Comparison of ENCODE assay signal across 8 cellular contexts in genomic region chr1:26677306-26678115, GRCh38. TPM values are rescaled to one million over a fixed set of nuclear protein-coding genes. Genes with fewer than 3 reads are reported as not detected.
A peak's percentile ranks its signal among the peaks of the same experiment; 100 is the strongest.
DNase-seq lines count a peak whose midpoint lies in the region; ATAC-seq and TF ChIP-seq lines count a peak whose summit lies in the region.

No MANE protein-coding gene starts in this region.

- POLR2A ChIA-PET in activated CD4-positive, alpha-beta T cell treated with anti-CD3 and anti-CD28 coated beads, Interleukin-2, amount 10 ng/mL, durations not matched to agents 7 days and 5 days (lab: Charles Lee) = no interaction called here

- CTCF ChIA-PET in activated CD4-positive, alpha-beta T cell treated with anti-CD3 and anti-CD28 coated beads, Interleukin-2, amount 10 ng/mL, durations not matched to agents 7 days and 5 days (lab: Charles Lee) = interaction anchor here (0.6 to 1.3 kb wide), 7 partner anchors 11 to 138 kb away, joined by 3 to 8 read pairs (median 3); no protein-coding TSS in a partner anchor

- H3K79me2 ChIP-seq in ACC112 (ENCODE audit: control insufficient read depth, insufficient read depth, low read length, unreplicated experiment) = no peaks in the 10 kb centered on the region

- H3K36me3 Mint-ChIP-seq in activated CD4-positive, alpha-beta T cell treated with anti-CD3 and anti-CD28 coated beads, Interleukin-2, amount 10 ng/mL, durations not matched to agents 7 days and 5 days (ENCODE audit: low read depth) = no peaks in the 10 kb centered on the region

- peak; percentile 72 for ATAC-seq in GM18511 (IDR thresholded peaks at IDR 0.05; ENCODE audit: unreplicated experiment)
- peak; percentile 71 for ATAC-seq in HG03432 (IDR thresholded peaks at IDR 0.05; ENCODE audit: unreplicated experiment)
- peak; percentile 100 for ATAC-seq in stimulated activated naive CD8-positive, alpha-beta T cell treated with anti-CD3 and anti-CD28 coated beads, Interleukin-15, Interleukin-2, amounts not matched to agents 100 U/mL and 50 U/mL, for 24 hours

- H3K27ac ChIP-seq in ACC112 (ENCODE audit: low read depth, low read length) (no peak overlapping the region), dorsolateral prefrontal cortex (peak overlapping the region in 12 of 59 donors; percentile 3 to 55 (median 16))

- H3K4me1 Mint-ChIP-seq in activated CD4-positive, alpha-beta T cell treated with anti-CD3 and anti-CD28 coated beads, Interleukin-2, amount 10 ng/mL, durations not matched to agents 7 days and 5 days = peaks cover 23% of the 10 kb centered on the region

- DNase-seq in NCI-H526 treated with DMSO at 0.1 percent for 48 hours (lab: John Stamatoyannopoulos, UW) = peak; percentile 39
- peak; percentile 55 for DNase-seq in activated CD4-positive, alpha-beta T cell treated with anti-CD3 and anti-CD28 coated beads, Interleukin-2, amount 10 ng/mL, durations not matched to agents 7 days and 5 days
- peak in 9 of 10 donors; percentile 38 to 86 (median 60) for DNase-seq in dorsolateral prefrontal cortex
- peak; percentile 85 for DNase-seq in medulla oblongata (ENCODE audit: extremely low spot score)
- peak; percentile 61 for DNase-seq in stimulated activated naive CD8-positive, alpha-beta T cell treated with anti-CD3 and anti-CD28 coated beads, Interleukin-15, Interleukin-2, amounts not matched to agents 100 U/mL and 50 U/mL, for 24 hours

- H3K36me3 ChIP-seq in ACC112 (ENCODE audit: insufficient read depth, low read length) = no peaks in the 10 kb centered on the region

- peaks cover 10% of the 10 kb centered on the region for H3K4me1 ChIP-seq in ACC112 (ENCODE audit: control insufficient read depth, insufficient read depth, low read length, unreplicated experiment)

- peak overlapping the region; percentile 96 for H2AFZ ChIP-seq in ACC112 (ENCODE audit: low read length, unreplicated experiment)

- no peak overlapping the region for H3K4me3 Mint-ChIP-seq in activated CD4-positive, alpha-beta T cell treated with anti-CD3 and anti-CD28 coated beads, Interleukin-2, amount 10 ng/mL, durations not matched to agents 7 days and 5 days

- intact Hi-C loops in dorsolateral prefrontal cortex (cut with DNase I) = no loop called here

- no peaks in the 10 kb centered on the region for H3K27me3 Mint-ChIP-seq in activated CD4-positive, alpha-beta T cell treated with anti-CD3 and anti-CD28 coated beads, Interleukin-2, amount 10 ng/mL, durations not matched to agents 7 days and 5 days

- H3K27ac Mint-ChIP-seq in activated CD4-positive, alpha-beta T cell treated with anti-CD3 and anti-CD28 coated beads, Interleukin-2, amount 10 ng/mL, durations not matched to agents 7 days and 5 days = no peak overlapping the region

- no peaks in the 10 kb centered on the region for H3K9me3 Mint-ChIP-seq in activated CD4-positive, alpha-beta T cell treated with anti-CD3 and anti-CD28 coated beads, Interleukin-2, amount 10 ng/mL, durations not matched to agents 7 days and 5 days

- peak in 54 of 56 donors; percentile 22 to 75 (median 58) for TF ChIP-seq CTCF in dorsolateral prefrontal cortex (IDR thresholded peaks at IDR 0.05 in 54 of 56, conservative IDR thresholded peaks at IDR 0.05 in 2 of 56; ENCODE audit: low read depth in 1 of 56, partially characterized antibody in 56 of 56)

- H3K4me3 ChIP-seq in ACC112 (ENCODE audit: low read depth, low read length) (peak overlapping the region; percentile 60), dorsolateral prefrontal cortex (peak overlapping the region in 38 of 59 donors; percentile 3 to 50 (median 27))

- H3K27me3 ChIP-seq in ACC112 (ENCODE audit: insufficient read depth, low read length) (no peaks in the 10 kb centered on the region), dorsolateral prefrontal cortex (no peaks in the 10 kb centered on the region)

RNA-seq across cellular contexts. Expression of gene ARID1A, which starts 18.3 kb away (rescaled TPM):
- 100 to 1,000 TPM; 120 TPM for total RNA-seq in activated CD4-positive, alpha-beta T cell treated with anti-CD3 and anti-CD28 coated beads, Interleukin-2, amount 10 ng/mL, durations not matched to agents 7 days and 5 days
- total RNA-seq in dorsolateral prefrontal cortex = 100 to 1,000 TPM in 34 of 120 experiments, 10 to 100 TPM in 86; 65.3 to 158 (median 93.3) TPM
